Comparison of ENCODE assay signal across 11 cellular contexts in genomic region chr17:75822119-75822799, GRCh38. TPM values are rescaled to one million over a fixed set of nuclear protein-coding genes. Genes with fewer than 3 reads are reported as not detected.
DNase-seq lines count a peak whose midpoint lies in the region; ATAC-seq, FAIRE-seq and TF ChIP-seq lines count a peak whose summit lies in the region.
"Had no signal": no experiment of that assay in that cellular context is flagged by ENCODE, and none has a peak within 500 bp of the region (broad histone marks: within the 10 kb centered on the region; RNA-seq: fewer than 3 reads in every experiment).

No MANE protein-coding gene starts in this region.

- no peaks in the 10 kb centered on the region for H3K27me3 Mint-ChIP-seq in stimulated activated naive CD8-positive, alpha-beta T cell treated with anti-CD3 and anti-CD28 coated beads, Interleukin-15, Interleukin-2, amounts not matched to agents 100 ng/mL and 50 ng/mL, for 24 hours
- no peaks in the 10 kb centered on the region for H3K27me3 Mint-ChIP-seq in activated CD4-positive, alpha-beta T cell treated with anti-CD3 and anti-CD28 coated beads, Interleukin-2, amount 10 ng/mL, durations not matched to agents 24 days and 14 days

- H3K9ac ChIP-seq in kidney (ENCODE audit: low read length in 2 of 2), result no peak overlapping the region
- H3K9ac ChIP-seq: KMS-11 had no signal

- peaks cover 19% of the 10 kb centered on the region for H3K36me3 Mint-ChIP-seq in stimulated activated naive CD8-positive, alpha-beta T cell treated with anti-CD3 and anti-CD28 coated beads, Interleukin-15, Interleukin-2, amounts not matched to agents 100 ng/mL and 50 ng/mL, for 24 hours (ENCODE audit: low read depth)
- peaks cover 25% of the 10 kb centered on the region for H3K36me3 Mint-ChIP-seq in activated CD4-positive, alpha-beta T cell treated with anti-CD3 and anti-CD28 coated beads, Interleukin-2, amount 10 ng/mL, durations not matched to agents 24 days and 14 days (ENCODE audit: low read depth)

- H3K4me1 ChIP-seq in kidney (ENCODE audit: control insufficient read depth in 1 of 2, insufficient read depth in 1 of 2, low read depth in 1 of 2, low read length in 2 of 2), result peaks cover 6 to 9% of the 10 kb centered on the region in 2 donors

- intact Hi-C loops in activated CD4-positive, alpha-beta T cell treated with anti-CD3 and anti-CD28 coated beads, Interleukin-2, amount 10 ng/mL, durations not matched to agents 24 days and 14 days (cut with micrococcal nuclease), result no loop called here
- intact Hi-C loops in kidney (cut with DNase I), result no loop called here

- H3K4me3 Mint-ChIP-seq in stimulated activated naive CD8-positive, alpha-beta T cell treated with anti-CD3 and anti-CD28 coated beads, Interleukin-15, Interleukin-2, amounts not matched to agents 100 ng/mL and 50 ng/mL, for 24 hours, result no peak overlapping the region
- H3K4me3 Mint-ChIP-seq in activated CD4-positive, alpha-beta T cell treated with anti-CD3 and anti-CD28 coated beads, Interleukin-2, amount 10 ng/mL, durations not matched to agents 24 days and 14 days, result no peak overlapping the region

- H3K27ac ChIP-seq in kidney (ENCODE audit: low read depth in 2 of 2, low read length in 2 of 2), result peak overlapping the region in 1 of 2 donors; percentile 22
- H3K27ac ChIP-seq: KMS-11 had no signal

- DNase-seq in stimulated activated naive CD8-positive, alpha-beta T cell treated with anti-CD3 and anti-CD28 coated beads, Interleukin-15, Interleukin-2, amounts not matched to agents 100 U/mL and 50 U/mL, for 24 hours, result no peak
- DNase-seq in activated CD4-positive, alpha-beta T cell treated with anti-CD3 and anti-CD28 coated beads, Interleukin-2, amount 10 ng/mL, durations not matched to agents 24 days and 14 days, result peak; percentile 65
- peak; percentile 85 for DNase-seq in kidney
- no peak for DNase-seq in putamen (ENCODE audit: low spot score)
- DNase-seq in EL, result no peak
- DNase-seq in NCI-H82 (lab: John Stamatoyannopoulos, UW), result no peak
- no peak for DNase-seq in erythroblast (lab: John Stamatoyannopoulos, UW)
- DNase-seq: DND-41 had no signal

- ATAC-seq in stimulated activated naive CD8-positive, alpha-beta T cell treated with anti-CD3 and anti-CD28 coated beads, Interleukin-15, Interleukin-2, amounts not matched to agents 100 U/mL and 50 U/mL, for 24 hours, result no peak
- ATAC-seq: esophagus mucosa had no signal

- peaks cover 16% of the 10 kb centered on the region for H3K4me1 Mint-ChIP-seq in stimulated activated naive CD8-positive, alpha-beta T cell treated with anti-CD3 and anti-CD28 coated beads, Interleukin-15, Interleukin-2, amounts not matched to agents 100 ng/mL and 50 ng/mL, for 24 hours (ENCODE audit: low read depth)
- H3K4me1 Mint-ChIP-seq in activated CD4-positive, alpha-beta T cell treated with anti-CD3 and anti-CD28 coated beads, Interleukin-2, amount 10 ng/mL, durations not matched to agents 24 days and 14 days, result peaks cover 8% of the 10 kb centered on the region

- no peak for TF ChIP-seq POLR2A in erythroblast (IDR thresholded peaks at IDR 0.05; ENCODE audit: low read length)

- H3K9me3 Mint-ChIP-seq in stimulated activated naive CD8-positive, alpha-beta T cell treated with anti-CD3 and anti-CD28 coated beads, Interleukin-15, Interleukin-2, amounts not matched to agents 100 ng/mL and 50 ng/mL, for 24 hours, result no peaks in the 10 kb centered on the region
- H3K9me3 Mint-ChIP-seq in activated CD4-positive, alpha-beta T cell treated with anti-CD3 and anti-CD28 coated beads, Interleukin-2, amount 10 ng/mL, durations not matched to agents 24 days and 14 days, result no peaks in the 10 kb centered on the region

- peak overlapping the region; percentile 78 for H3K27ac Mint-ChIP-seq in stimulated activated naive CD8-positive, alpha-beta T cell treated with anti-CD3 and anti-CD28 coated beads, Interleukin-15, Interleukin-2, amounts not matched to agents 100 ng/mL and 50 ng/mL, for 24 hours
- peak overlapping the region; percentile 76 for H3K27ac Mint-ChIP-seq in activated CD4-positive, alpha-beta T cell treated with anti-CD3 and anti-CD28 coated beads, Interleukin-2, amount 10 ng/mL, durations not matched to agents 24 days and 14 days

- H3K9me3 ChIP-seq in kidney (ENCODE audit: control insufficient read depth in 1 of 2, low read length in 2 of 2), result no peaks in the 10 kb centered on the region

- no peak for TF ChIP-seq CTCF in kidney (IDR thresholded peaks at IDR 0.05; ENCODE audit: borderline replicate concordance, extremely low read depth, insufficient read depth)

- H3K36me3 ChIP-seq in kidney (ENCODE audit: control insufficient read depth in 1 of 2, insufficient read depth in 2 of 2, low read length in 2 of 2), result peaks cover 23 to 31% of the 10 kb centered on the region in 2 donors

- no peak for FAIRE-seq in kidney (lab: Jason Lieb, UNC)

- no peak overlapping the region for H3K4me3 ChIP-seq in kidney (ENCODE audit: low read length in 2 of 2)

RNA-seq across cellular contexts. Expression of gene UNC13D, which starts 21.9 kb away (rescaled TPM):
- 158 and 161 TPM in 2 replicates for total RNA-seq in activated CD4-positive, alpha-beta T cell treated with anti-CD3 and anti-CD28 coated beads, Interleukin-2, amount 10 ng/mL, durations not matched to agents 24 days and 14 days
- total RNA-seq in kidney, result 26.1 TPM
- polyA plus RNA-seq in kidney (ENCODE audit: insufficient read depth, low read depth, low replicate concordance), result 3.8 TPM

RNA-seq across cellular contexts. Expression of gene WBP2, which starts 32.9 kb away (rescaled TPM):
- total RNA-seq in activated CD4-positive, alpha-beta T cell treated with anti-CD3 and anti-CD28 coated beads, Interleukin-2, amount 10 ng/mL, durations not matched to agents 24 days and 14 days, result 68.9 and 70.0 TPM in 2 replicates
- total RNA-seq in kidney, result 135 TPM
- 151 TPM for polyA plus RNA-seq in kidney (ENCODE audit: insufficient read depth, low read depth, low replicate concordance)

RNA-seq across cellular contexts. Expression of gene UNK, which starts 37.7 kb away (rescaled TPM):
- 28.9 and 30.0 TPM in 2 replicates for total RNA-seq in activated CD4-positive, alpha-beta T cell treated with anti-CD3 and anti-CD28 coated beads, Interleukin-2, amount 10 ng/mL, durations not matched to agents 24 days and 14 days
- 35.5 TPM for total RNA-seq in kidney
- 12.0 TPM for polyA plus RNA-seq in kidney (ENCODE audit: insufficient read depth, low read depth, low replicate concordance)

RNA-seq across cellular contexts. Expression of gene TRIM47, which starts 56.1 kb away (rescaled TPM):
- total RNA-seq in activated CD4-positive, alpha-beta T cell treated with anti-CD3 and anti-CD28 coated beads, Interleukin-2, amount 10 ng/mL, durations not matched to agents 24 days and 14 days, result 25.2 and 33.2 TPM in 2 replicates
- 118 TPM for total RNA-seq in kidney
- 95.0 TPM for polyA plus RNA-seq in kidney (ENCODE audit: insufficient read depth, low read depth, low replicate concordance)

RNA-seq across cellular contexts. Expression of gene GALK1, which starts 57.3 kb away (rescaled TPM):
- 53.3 and 54.7 TPM in 2 replicates for total RNA-seq in activated CD4-positive, alpha-beta T cell treated with anti-CD3 and anti-CD28 coated beads, Interleukin-2, amount 10 ng/mL, durations not matched to agents 24 days and 14 days
- total RNA-seq in kidney, result 34.5 TPM
- polyA plus RNA-seq in kidney (ENCODE audit: insufficient read depth, low read depth, low replicate concordance), result 105 TPM

Comparison
In these comparisons a context has a peak if more than half of its experiments do, and no peak if none do; other contexts are left out.
1. DNase-seq: peak in activated CD4-positive, alpha-beta T cell treated with anti-CD3 and anti-CD28 coated beads, Interleukin-2, amount 10 ng/mL, durations not matched to agents 24 days and 14 days (single experiment) and kidney (single experiment); none in stimulated activated naive CD8-positive, alpha-beta T cell treated with anti-CD3 and anti-CD28 coated beads, Interleukin-15, Interleukin-2, amounts not matched to agents 100 U/mL and 50 U/mL, for 24 hours (single experiment), putamen (single experiment), EL (single experiment), NCI-H82 (single experiment) and erythroblast (0 of 2).